In the genomic region with DNA sequence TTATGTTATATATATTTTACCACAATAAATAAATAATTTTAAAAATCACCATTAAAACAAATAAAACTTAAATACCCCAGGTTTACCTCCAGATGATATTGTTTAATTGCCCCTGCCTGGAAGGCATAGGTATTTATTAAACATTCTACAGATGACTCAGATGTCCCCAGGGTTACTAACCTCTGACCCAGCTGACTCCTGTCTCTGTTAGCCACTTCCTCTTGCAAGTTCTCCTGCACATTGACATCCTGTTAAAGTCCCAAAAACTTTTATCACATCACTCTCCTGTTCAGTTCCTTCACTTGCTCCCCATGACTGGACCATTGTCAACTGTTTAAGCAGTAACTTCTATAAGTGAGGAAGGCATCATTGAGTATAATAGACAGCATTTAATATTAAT, we compare ENCODE assay signal across 11 cellular contexts. TPM values are rescaled to one million over a fixed set of nuclear protein-coding genes. Genes with fewer than 3 reads are reported as not detected.
A peak's percentile ranks its signal among the peaks of the same experiment; 100 is the strongest.
DNase-seq lines count a peak whose midpoint lies in the region; ATAC-seq lines count a peak whose summit lies in the region.
"Had no signal": no experiment of that assay in that cellular context is flagged by ENCODE, and none has a peak within 500 bp of the region (broad histone marks: within the 10 kb centered on the region; RNA-seq: fewer than 3 reads in every experiment).

No MANE protein-coding gene starts in this region.

- DNase-seq in iPS-NIHi7 (ENCODE audit: extremely low spot score), result peak; percentile 8
- DNase-seq in NCI-H748 treated with DMSO at 0.1 percent for 48 hours (lab: John Stamatoyannopoulos, UW), result no peak
- DNase-seq in iPS-NIHi11 (ENCODE audit: low spot score), result no peak
- no peak for DNase-seq in SW480 (ENCODE audit: low spot score)
- DNase-seq: DMS53, NCI-H82, pancreas had no signal

- ATAC-seq in GM18508 (IDR thresholded peaks at IDR 0.05; ENCODE audit: insufficient read depth, unreplicated experiment), result peak; percentile 98
- ATAC-seq in GM21717 (IDR thresholded peaks at IDR 0.05; ENCODE audit: unreplicated experiment), result peak; percentile 76
- peak; percentile 97 for ATAC-seq in HG03565 (IDR thresholded peaks at IDR 0.05; ENCODE audit: unreplicated experiment)
- ATAC-seq in esophagus mucosa, result no peak

RNA-seq across cellular contexts. Expression of gene RAB3C, which starts 37.0 kb away (rescaled TPM):
- total RNA-seq in esophagus mucosa, result 1.8 TPM

RNA-seq across cellular contexts. Expression of gene GAPT, which starts 54.7 kb away (rescaled TPM):
- 0.40 TPM for total RNA-seq in esophagus mucosa
